In the genomic region with DNA sequence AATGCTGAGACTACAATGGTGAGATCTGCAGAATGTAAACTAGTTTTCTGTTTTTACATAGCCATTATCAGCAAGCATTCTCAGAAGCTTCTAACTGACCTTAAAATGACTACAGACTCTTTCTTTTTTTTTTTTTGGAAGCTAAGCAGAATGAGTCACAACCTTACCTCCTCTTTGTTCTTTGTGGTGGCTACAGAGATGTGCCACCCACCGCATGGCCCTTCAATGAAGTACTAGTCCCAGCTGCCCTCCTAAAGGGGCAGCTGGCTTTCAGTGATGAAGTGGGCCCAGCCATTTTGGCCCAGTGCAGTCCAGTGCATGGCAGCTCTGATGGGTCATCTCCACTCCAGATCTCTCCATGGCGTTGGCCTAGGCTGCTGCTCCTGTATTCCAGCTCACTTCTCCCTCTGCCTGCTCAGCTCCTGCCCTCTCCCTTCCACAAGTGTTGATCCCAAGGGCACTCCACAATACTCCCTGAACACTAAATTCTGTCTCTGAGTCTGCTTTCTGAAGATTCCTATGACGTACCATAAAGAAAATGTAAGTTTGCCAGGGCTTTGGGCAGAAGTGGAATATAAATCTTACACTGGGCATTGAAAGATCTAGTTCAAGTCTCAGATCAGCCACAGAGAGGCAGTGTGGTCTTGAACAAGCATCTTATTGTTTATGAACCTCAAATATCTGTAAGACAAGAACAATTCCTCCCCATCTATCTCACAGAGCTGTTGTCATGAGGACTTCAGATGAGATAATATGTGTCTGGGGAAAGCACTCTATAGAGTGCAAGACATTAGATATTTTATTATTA, we compare ENCODE assay signal across 9 cellular contexts.
A peak's percentile ranks its signal among the peaks of the same experiment; 100 is the strongest.
DNase-seq lines count a peak whose midpoint lies in the region; ATAC-seq and TF ChIP-seq lines count a peak whose summit lies in the region.
"Had no signal": no experiment of that assay in that cellular context is flagged by ENCODE, and none has a peak within 500 bp of the region (broad histone marks: within the 10 kb centered on the region; RNA-seq: fewer than 3 reads in every experiment).

No MANE protein-coding gene starts in this region.

- peak; percentile 74 for TF ChIP-seq CTCF in Loucy (conservative IDR thresholded peaks at IDR 0.05; ENCODE audit: low read length)
- TF ChIP-seq CTCF in astrocyte of the spinal cord (IDR thresholded peaks at IDR 0.05; ENCODE audit: low read depth, low read length), result no peak
- no peak for TF ChIP-seq CTCF in WTC11 (IDR thresholded peaks at IDR 0.05)

- POLR2A ChIA-PET in WTC11 (lab: Charles Lee), result interaction anchor here (0.5 kb wide), 1 partner anchor 462 kb away, joined by 3 read pairs; no protein-coding TSS in a partner anchor

- no peaks in the 10 kb centered on the region for H3F3A ChIP-seq in Loucy (ENCODE audit: low read depth)

- DNase-seq in GF-D8 (lab: John Stamatoyannopoulos, UW) (peak; percentile 15), astrocyte of the spinal cord (ENCODE audit: low read depth, low spot score) (peak; percentile 32), myocyte (ENCODE audit: low read depth) (peak; percentile 54), WTC11 (ENCODE audit: low spot score) (no peak), HuH-7.5 (ENCODE audit: low spot score) (no peak)

- H3K9ac ChIP-seq in Loucy (ENCODE audit: low read depth, low read length, poor library complexity, severe bottlenecking), result no peak overlapping the region

- no peak overlapping the region for H3K4me3 Mint-ChIP-seq in WTC11

- H3K79me2 ChIP-seq in Loucy (ENCODE audit: insufficient read depth, low read length), result no peaks in the 10 kb centered on the region

- H4K20me1 ChIP-seq in Loucy (ENCODE audit: insufficient read depth, low read length, poor library complexity, severe bottlenecking), result no peaks in the 10 kb centered on the region

- H3K4me1 ChIP-seq in Loucy (ENCODE audit: insufficient read depth, low read length, poor library complexity, severe bottlenecking), result peaks cover 10% of the 10 kb centered on the region
- H3K4me1 ChIP-seq: SJCRH30 had no signal

- no peak overlapping the region for H3K4me3 ChIP-seq in Loucy (ENCODE audit: low read length, poor library complexity, severe bottlenecking)
- H3K4me3 ChIP-seq in astrocyte of the spinal cord (ENCODE audit: low read depth, low read length), result no peak overlapping the region
- H3K4me3 ChIP-seq: SJCRH30 had no signal

- H3K9me2 ChIP-seq in Loucy (replicated peaks; ENCODE audit: low read depth, low read length), result no peaks in the 10 kb centered on the region

- H3K4me1 Mint-ChIP-seq in WTC11, result peaks cover 28% of the 10 kb centered on the region

- peak overlapping the region; percentile 85 for H2AFZ ChIP-seq in Loucy (ENCODE audit: low read length)

- no peaks in the 10 kb centered on the region for H3K27me3 Mint-ChIP-seq in WTC11 (ENCODE audit: low read depth)

- in situ Hi-C loops in astrocyte of the spinal cord (cut with HindIII; ENCODE audit: low sequenced_read_pairs), result no loop called here

- no peaks in the 10 kb centered on the region for H3K27me3 ChIP-seq in Loucy (ENCODE audit: insufficient read depth, low read length, poor library complexity, severe bottlenecking)
- H3K27me3 ChIP-seq: SJCRH30 had no signal

- peaks cover 7% of the 10 kb centered on the region; the same call in 1 of the 2 replicates for H3K9me3 Mint-ChIP-seq in WTC11

- H3K4me2 ChIP-seq in Loucy (ENCODE audit: low read depth, low read length, poor library complexity, severe bottlenecking), result no peak overlapping the region

- H3K36me3 Mint-ChIP-seq in WTC11, result no peaks in the 10 kb centered on the region

- CTCF ChIA-PET in WTC11 (lab: Charles Lee), result interaction anchor here (0.7 to 1.3 kb wide), 3 partner anchors 81 to 286 kb away, joined by 3 read pairs; no protein-coding TSS in a partner anchor

- ATAC-seq in WTC11 (no peak; the same call in 1 of the 2 replicates), HG02973 (IDR thresholded peaks at IDR 0.05; ENCODE audit: unreplicated experiment) (no peak), HG02840 (IDR thresholded peaks at IDR 0.05; ENCODE audit: low FRiP score, unreplicated experiment) (no peak)

- H3K9me3 ChIP-seq in Loucy (ENCODE audit: insufficient read depth, low read depth, low read length), result no peaks in the 10 kb centered on the region
- H3K9me3 ChIP-seq: SJCRH30 had no signal

- no peak overlapping the region for H3K27ac Mint-ChIP-seq in WTC11

- no peaks in the 10 kb centered on the region for H3K36me3 ChIP-seq in Loucy (ENCODE audit: insufficient read depth, low read length)
- H3K36me3 ChIP-seq: SJCRH30 had no signal

TF ChIP-seq in WTC11, 78 proteins besides CTCF, POLR2A, EP300 and RAD21:
- TF ChIP-seq FOXK1 (CRISPR knock-in tag; IDR thresholded peaks at IDR 0.05) (no peak), NR2C2 (CRISPR knock-in tag; IDR thresholded peaks at IDR 0.05) (no peak), SOX15 (CRISPR knock-in tag; IDR thresholded peaks at IDR 0.05) (no peak), JUN (CRISPR knock-in tag; IDR thresholded peaks at IDR 0.05) (no peak)
- TF ChIP-seq, protein P1, sequence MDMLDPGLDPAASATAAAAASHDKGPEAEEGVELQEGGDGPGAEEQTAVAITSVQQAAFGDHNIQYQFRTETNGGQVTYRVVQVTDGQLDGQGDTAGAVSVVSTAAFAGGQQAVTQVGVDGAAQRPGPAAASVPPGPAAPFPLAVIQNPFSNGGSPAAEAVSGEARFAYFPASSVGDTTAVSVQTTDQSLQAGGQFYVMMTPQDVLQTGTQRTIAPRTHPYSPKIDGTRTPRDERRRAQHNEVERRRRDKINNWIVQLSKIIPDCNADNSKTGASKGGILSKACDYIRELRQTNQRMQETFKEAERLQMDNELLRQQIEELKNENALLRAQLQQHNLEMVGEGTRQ (CRISPR knock-in tag; IDR thresholded peaks at IDR 0.05), result no peak
- TF ChIP-seq, protein P2, sequence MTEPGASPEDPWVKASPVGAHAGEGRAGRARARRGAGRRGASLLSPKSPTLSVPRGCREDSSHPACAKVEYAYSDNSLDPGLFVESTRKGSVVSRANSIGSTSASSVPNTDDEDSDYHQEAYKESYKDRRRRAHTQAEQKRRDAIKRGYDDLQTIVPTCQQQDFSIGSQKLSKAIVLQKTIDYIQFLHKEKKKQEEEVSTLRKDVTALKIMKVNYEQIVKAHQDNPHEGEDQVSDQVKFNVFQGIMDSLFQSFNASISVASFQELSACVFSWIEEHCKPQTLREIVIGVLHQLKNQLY (CRISPR knock-in tag; IDR thresholded peaks at IDR 0.05), result no peak
- TF ChIP-seq, protein P3, sequence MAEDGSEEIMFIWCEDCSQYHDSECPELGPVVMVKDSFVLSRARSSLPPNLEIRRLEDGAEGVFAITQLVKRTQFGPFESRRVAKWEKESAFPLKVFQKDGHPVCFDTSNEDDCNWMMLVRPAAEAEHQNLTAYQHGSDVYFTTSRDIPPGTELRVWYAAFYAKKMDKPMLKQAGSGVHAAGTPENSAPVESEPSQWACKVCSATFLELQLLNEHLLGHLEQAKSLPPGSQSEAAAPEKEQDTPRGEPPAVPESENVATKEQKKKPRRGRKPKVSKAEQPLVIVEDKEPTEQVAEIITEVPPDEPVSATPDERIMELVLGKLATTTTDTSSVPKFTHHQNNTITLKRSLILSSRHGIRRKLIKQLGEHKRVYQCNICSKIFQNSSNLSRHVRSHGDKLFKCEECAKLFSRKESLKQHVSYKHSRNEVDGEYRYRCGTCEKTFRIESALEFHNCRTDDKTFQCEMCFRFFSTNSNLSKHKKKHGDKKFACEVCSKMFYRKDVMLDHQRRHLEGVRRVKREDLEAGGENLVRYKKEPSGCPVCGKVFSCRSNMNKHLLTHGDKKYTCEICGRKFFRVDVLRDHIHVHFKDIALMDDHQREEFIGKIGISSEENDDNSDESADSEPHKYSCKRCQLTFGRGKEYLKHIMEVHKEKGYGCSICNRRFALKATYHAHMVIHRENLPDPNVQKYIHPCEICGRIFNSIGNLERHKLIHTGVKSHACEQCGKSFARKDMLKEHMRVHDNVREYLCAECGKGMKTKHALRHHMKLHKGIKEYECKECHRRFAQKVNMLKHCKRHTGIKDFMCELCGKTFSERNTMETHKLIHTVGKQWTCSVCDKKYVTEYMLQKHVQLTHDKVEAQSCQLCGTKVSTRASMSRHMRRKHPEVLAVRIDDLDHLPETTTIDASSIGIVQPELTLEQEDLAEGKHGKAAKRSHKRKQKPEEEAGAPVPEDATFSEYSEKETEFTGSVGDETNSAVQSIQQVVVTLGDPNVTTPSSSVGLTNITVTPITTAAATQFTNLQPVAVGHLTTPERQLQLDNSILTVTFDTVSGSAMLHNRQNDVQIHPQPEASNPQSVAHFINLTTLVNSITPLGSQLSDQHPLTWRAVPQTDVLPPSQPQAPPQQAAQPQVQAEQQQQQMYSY (CRISPR knock-in tag; IDR thresholded peaks at IDR 0.05), result no peak

Comparison
In these comparisons a context has a peak if more than half of its experiments do, and no peak if none do; other contexts are left out.
1. DNase-seq: peak in GF-D8 (single experiment), astrocyte of the spinal cord (single experiment) and myocyte (single experiment); none in WTC11 (single experiment) and HuH-7.5 (single experiment).